ENCODE assay signal across 19 cellular contexts in the genomic region with DNA sequence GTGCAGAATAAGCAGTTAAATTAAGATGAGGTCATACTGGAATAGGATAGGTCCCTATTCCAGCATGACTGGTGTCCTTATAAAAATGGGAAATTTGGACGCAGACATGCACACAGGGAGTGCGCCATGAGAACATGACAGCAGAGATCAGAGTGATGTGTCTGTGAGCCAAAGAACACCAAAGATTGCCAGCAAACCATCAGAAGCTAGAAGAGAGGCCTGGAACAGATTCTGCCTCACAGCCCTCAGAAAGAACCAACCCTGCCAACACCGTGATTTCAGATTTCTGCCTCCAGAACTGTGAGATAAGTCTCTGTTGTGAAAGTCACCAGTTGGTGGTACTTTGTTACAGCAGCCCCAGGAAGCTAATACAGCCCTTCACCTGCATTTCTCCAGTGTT.
"Had no signal": no experiment of that assay in that cellular context is flagged by ENCODE, and none has a peak within 500 bp of the region (broad histone marks: within the 10 kb centered on the region; RNA-seq: fewer than 3 reads in every experiment).

No MANE protein-coding gene starts in this region.

- DNase-seq: Kasumi-1, MM.1S, NCI-H1092 treated with DMSO at 0.1 percent for 48 hours, NCI-H1436 treated with DMSO at 0.1 percent for 48 hours, NCI-H1694, NCI-H187 treated with DMSO at 0.1 percent for 48 hours, NCI-H2029 treated with DMSO at 0.1 percent for 48 hours, NCI-H2171 treated with DMSO at 0.1 percent for 48 hours, NCI-H345, NCI-H510A, NCI-H524 treated with DMSO at 0.1 percent for 48 hours, NCI-H69, NCI-H774, PC-3, SHP77, SK-N-SH, SW 1271 had no signal

- FAIRE-seq: HTR-8/SVneo, K562 had no signal
